ENCODE assay signal across 8 cellular contexts in genomic region chr17:45144199-45145034, GRCh38. TPM values are rescaled to one million over a fixed set of nuclear protein-coding genes. Genes with fewer than 3 reads are reported as not detected.
DNase-seq lines count a peak whose midpoint lies in the region; ATAC-seq and TF ChIP-seq lines count a peak whose summit lies in the region.

No MANE protein-coding gene starts in this region.

- H3K4me1 ChIP-seq in duodenal mucosa (ENCODE audit: control insufficient read depth in 1 of 2, insufficient read depth in 2 of 2, low read length in 2 of 2) = peaks cover 25 to 28% of the 10 kb centered on the region in 2 donors
- peaks cover 47% of the 10 kb centered on the region for H3K4me1 ChIP-seq in mononuclear cell (ENCODE audit: insufficient read depth, low read length)
- peaks cover 29% of the 10 kb centered on the region for H3K4me1 ChIP-seq in upper lobe of right lung

- no peaks in the 10 kb centered on the region for H3K27me3 ChIP-seq in duodenal mucosa (ENCODE audit: control insufficient read depth in 1 of 2, insufficient read depth in 2 of 2, low read length in 2 of 2)
- H3K27me3 ChIP-seq in mononuclear cell (ENCODE audit: insufficient read depth, low read length) = no peaks in the 10 kb centered on the region
- no peaks in the 10 kb centered on the region for H3K27me3 ChIP-seq in upper lobe of right lung

- H3K36me3 ChIP-seq in duodenal mucosa (ENCODE audit: control insufficient read depth in 1 of 2, insufficient read depth in 2 of 2, low read length in 2 of 2) (peaks cover 0 to under 1% of the 10 kb centered on the region in 2 donors), upper lobe of right lung (no peaks in the 10 kb centered on the region)

- H3K9me3 ChIP-seq in duodenal mucosa (ENCODE audit: control insufficient read depth in 1 of 2, low read length in 2 of 2) = no peaks in the 10 kb centered on the region
- no peaks in the 10 kb centered on the region for H3K9me3 ChIP-seq in mononuclear cell (ENCODE audit: low read depth, low read length)
- H3K9me3 ChIP-seq in upper lobe of right lung = no peaks in the 10 kb centered on the region

- H3K27ac ChIP-seq in duodenal mucosa (ENCODE audit: low read depth, low read length) = peak overlapping the region; percentile 73
- peak overlapping the region; percentile 87 for H3K27ac ChIP-seq in upper lobe of right lung

- H3K4me3 ChIP-seq in duodenal mucosa (ENCODE audit: low read depth in 1 of 2, low read length in 2 of 2) (peak overlapping the region; percentile 64 to 66), mononuclear cell (ENCODE audit: low read length) (peak overlapping the region; percentile 38), upper lobe of right lung (peak overlapping the region; percentile 51)

- TF ChIP-seq CTCF in upper lobe of right lung (IDR thresholded peaks at IDR 0.05) = no peak

- DNase-seq in stimulated activated CD4-positive, alpha-beta T cell treated with anti-CD3 and anti-CD28 coated beads, Interleukin-2, amount 100 ng/mL, for 24 hours = peak; percentile 33 to 53
- no peak for DNase-seq in stimulated activated CD4-positive, alpha-beta T cell treated with anti-CD3 and anti-CD28 coated beads, Interleukin-1b, Interleukin-23, amount 100 ng/mL, for 48 hours
- peak; percentile 81 for DNase-seq in upper lobe of right lung
- DNase-seq in SKM-1 (lab: John Stamatoyannopoulos, UW; ENCODE audit: unreplicated experiment) = no peak
- DNase-seq in mucosa of gallbladder (ENCODE audit: low spot score) = no peak
- DNase-seq in RPMI8226 = no peak

- peak overlapping the region; percentile 70 for H3K9ac ChIP-seq in duodenal mucosa (ENCODE audit: low read depth in 1 of 2, low read length in 2 of 2)

- intact Hi-C loops in upper lobe of right lung (cut with DNase I) = no loop called here

- ATAC-seq in upper lobe of right lung = peak; percentile 4

RNA-seq across cellular contexts. Expression of gene HEXIM1, which starts 3.9 kb away (rescaled TPM):
- total RNA-seq in mononuclear cell (17.9 TPM), upper lobe of right lung (36.1 TPM), mucosa of gallbladder (62.5 TPM)

RNA-seq across cellular contexts. Expression of gene ACBD4, which starts 8.9 kb away (rescaled TPM):
- 6.9 TPM for total RNA-seq in mononuclear cell
- total RNA-seq in upper lobe of right lung = 16.3 TPM
- 29.8 TPM for total RNA-seq in mucosa of gallbladder

RNA-seq across cellular contexts. Expression of gene PLCD3, which starts 12.1 kb away (rescaled TPM):
- 1.9 TPM for total RNA-seq in mononuclear cell
- 37.0 TPM for total RNA-seq in upper lobe of right lung
- total RNA-seq in mucosa of gallbladder = 63.6 TPM

RNA-seq across cellular contexts. Expression of gene HEXIM2, which starts 17.3 kb away (rescaled TPM):
- total RNA-seq in mononuclear cell = 3.4 TPM
- 5.7 TPM for total RNA-seq in upper lobe of right lung
- total RNA-seq in mucosa of gallbladder = 14.9 TPM

Comparison
In these comparisons a context has a peak if more than half of its experiments do, and no peak if none do; other contexts are left out.
1. DNase-seq: peak in stimulated activated CD4-positive, alpha-beta T cell treated with anti-CD3 and anti-CD28 coated beads, Interleukin-2, amount 100 ng/mL, for 24 hours (2 of 2) and upper lobe of right lung (single experiment); none in stimulated activated CD4-positive, alpha-beta T cell treated with anti-CD3 and anti-CD28 coated beads, Interleukin-1b, Interleukin-23, amount 100 ng/mL, for 48 hours (single experiment), SKM-1 (single experiment), mucosa of gallbladder (single experiment) and RPMI8226 (single experiment).
2. RNA of gene PLCD3, which starts 12.1 kb away (total RNA-seq): 63.6 TPM in mucosa of gallbladder (single experiment) and 37.0 TPM in upper lobe of right lung (single experiment); 1.9 TPM in mononuclear cell (single experiment); every median in the first group is over 10 times any median in the second.
3. Peak in every context shown above with its lines, with median percentiles within 50 percentile points of each other: H3K4me3 ChIP-seq.